In genomic region chr19:1859319-1859718, GRCh38 we compare ENCODE assay signal across 8 cellular contexts. TPM values are rescaled to one million over a fixed set of nuclear protein-coding genes. Genes with fewer than 3 reads are reported as not detected.
DNase-seq lines count a peak whose midpoint lies in the region; ATAC-seq and TF ChIP-seq lines count a peak whose summit lies in the region.
"Had no signal": no experiment of that assay in that cellular context is flagged by ENCODE, and none has a peak within 500 bp of the region (broad histone marks: within the 10 kb centered on the region; RNA-seq: fewer than 3 reads in every experiment).

No MANE protein-coding gene starts in this region.

- no peak overlapping the region for H3K4me3 ChIP-seq in smooth muscle cell

- peaks cover 26% of the 10 kb centered on the region for H3K4me1 Mint-ChIP-seq in T-helper 1 cell treated with Interleukin-12 subunit alpha and Interleukin-12 subunit beta and Interleukin-4 antibody, amounts not matched to agents 30 μg/mL and 1 μg/mL, for 36 hours (ENCODE audit: low read depth)
- H3K4me1 Mint-ChIP-seq in central memory CD8-positive, alpha-beta T cell = peaks cover 49% of the 10 kb centered on the region

- no peak overlapping the region for H2AFZ ChIP-seq in smooth muscle cell (ENCODE audit: low read depth)

- no peaks in the 10 kb centered on the region for H3K36me3 ChIP-seq in smooth muscle cell (ENCODE audit: low read depth)

- WGBS in smooth muscle cell (ENCODE audit: low lambda C conversion rate) = 18% methylated on average over 13 of the region's 14 CpGs

- H3K4me3 Mint-ChIP-seq in T-helper 1 cell treated with Interleukin-12 subunit alpha and Interleukin-12 subunit beta and Interleukin-4 antibody, amounts not matched to agents 30 μg/mL and 1 μg/mL, for 36 hours = peak overlapping the region; percentile 44
- H3K4me3 Mint-ChIP-seq in central memory CD8-positive, alpha-beta T cell = peak overlapping the region; percentile 40

- H3K27ac Mint-ChIP-seq in T-helper 1 cell treated with Interleukin-12 subunit alpha and Interleukin-12 subunit beta and Interleukin-4 antibody, amounts not matched to agents 30 μg/mL and 1 μg/mL, for 36 hours = peak overlapping the region; percentile 20
- peak overlapping the region; percentile 29 for H3K27ac Mint-ChIP-seq in central memory CD8-positive, alpha-beta T cell (ENCODE audit: low read depth)

- H3K36me3 Mint-ChIP-seq in T-helper 1 cell treated with Interleukin-12 subunit alpha and Interleukin-12 subunit beta and Interleukin-4 antibody, amounts not matched to agents 30 μg/mL and 1 μg/mL, for 36 hours (ENCODE audit: low read depth) = no peaks in the 10 kb centered on the region
- peaks cover 19% of the 10 kb centered on the region for H3K36me3 Mint-ChIP-seq in central memory CD8-positive, alpha-beta T cell (ENCODE audit: insufficient read depth)

- H3F3A ChIP-seq in smooth muscle cell (ENCODE audit: low read depth) = no peaks in the 10 kb centered on the region

- peak overlapping the region; percentile 100 for H3K4me2 ChIP-seq in smooth muscle cell
- H3K4me2 ChIP-seq: KMS-11 had no signal

- ATAC-seq in central memory CD8-positive, alpha-beta T cell (replicated peaks; ENCODE audit: extremely low read depth, poor library complexity, severe bottlenecking) = no peak

- peaks cover 59% of the 10 kb centered on the region for H3K4me1 ChIP-seq in smooth muscle cell (ENCODE audit: low read depth)

- H3K27me3 ChIP-seq in smooth muscle cell (ENCODE audit: low read depth) = no peaks in the 10 kb centered on the region

- TF ChIP-seq CTCF in smooth muscle cell (IDR thresholded peaks at IDR 0.05; ENCODE audit: borderline replicate concordance, insufficient read depth, poor library complexity, severe bottlenecking) = no peak

- H3K79me2 ChIP-seq in smooth muscle cell (ENCODE audit: low read depth) = peaks cover 71% of the 10 kb centered on the region

- H3K9me3 ChIP-seq in smooth muscle cell (replicated peaks; ENCODE audit: low read depth) = no peaks in the 10 kb centered on the region

- no peaks in the 10 kb centered on the region for H3K9me3 Mint-ChIP-seq in T-helper 1 cell treated with Interleukin-12 subunit alpha and Interleukin-12 subunit beta and Interleukin-4 antibody, amounts not matched to agents 30 μg/mL and 1 μg/mL, for 36 hours
- H3K9me3 Mint-ChIP-seq in central memory CD8-positive, alpha-beta T cell = no peaks in the 10 kb centered on the region

- H3K27me3 Mint-ChIP-seq in T-helper 1 cell treated with Interleukin-12 subunit alpha and Interleukin-12 subunit beta and Interleukin-4 antibody, amounts not matched to agents 30 μg/mL and 1 μg/mL, for 36 hours (ENCODE audit: low read depth) = no peaks in the 10 kb centered on the region
- H3K27me3 Mint-ChIP-seq in central memory CD8-positive, alpha-beta T cell = no peaks in the 10 kb centered on the region

- DNase-seq in T-helper 1 cell = no peak
- DNase-seq in central memory CD8-positive, alpha-beta T cell (ENCODE audit: low spot score in 2 of 2) = no peak
- no peak for DNase-seq in smooth muscle cell (lab: John Stamatoyannopoulos, UW; ENCODE audit: unreplicated experiment)
- no peak for DNase-seq in NCI-H446 (lab: John Stamatoyannopoulos, UW)
- DNase-seq in activated gamma-delta T cell (lab: John Stamatoyannopoulos, UW) = no peak
- DNase-seq: SW 1271 had no signal

- H3K27ac ChIP-seq in smooth muscle cell (ENCODE audit: low read depth) = peak overlapping the region; percentile 80
- H3K27ac ChIP-seq: KMS-11 had no signal

- H4K20me1 ChIP-seq in smooth muscle cell (ENCODE audit: low read depth) = peaks cover 72% of the 10 kb centered on the region

- peak overlapping the region; percentile 79 for H3K9ac ChIP-seq in smooth muscle cell (ENCODE audit: low read depth)
- H3K9ac ChIP-seq: KMS-11 had no signal

RNA-seq across cellular contexts. Expression of gene KLF16, which starts 4.1 kb away (rescaled TPM):
- 4.3 and 5.8 TPM in 2 replicates for total RNA-seq in smooth muscle cell
- polyA plus RNA-seq in smooth muscle cell = 15.4 and 16.7 TPM in 2 replicates

RNA-seq across cellular contexts. Expression of gene REXO1, which starts 11.0 kb away (rescaled TPM):
- 5.0 and 10.6 TPM in 2 replicates for total RNA-seq in smooth muscle cell
- 11.6 and 17.9 TPM in 2 replicates for polyA plus RNA-seq in smooth muscle cell

RNA-seq across cellular contexts. Expression of gene ABHD17A, which starts 26.0 kb away (rescaled TPM):
- 42.9 and 49.2 TPM in 2 replicates for total RNA-seq in smooth muscle cell
- polyA plus RNA-seq in smooth muscle cell = 98.3 and 106 TPM in 2 replicates

RNA-seq across cellular contexts. Expression of gene ADAT3, which starts 45.9 kb away (rescaled TPM):
- total RNA-seq in smooth muscle cell = 0.49 and 0.58 TPM in 2 replicates
- polyA plus RNA-seq in smooth muscle cell = 2.0 and 4.8 TPM in 2 replicates

RNA-seq across cellular contexts. Expression of gene SCAMP4, which starts 45.9 kb away (rescaled TPM):
- total RNA-seq in smooth muscle cell = 72.6 and 96.9 TPM in 2 replicates
- polyA plus RNA-seq in smooth muscle cell = 54.5 and 74.1 TPM in 2 replicates
